In genomic region chrX:38086451-38087215, GRCh38 we compare ENCODE assay signal across 17 cellular contexts.
A peak's percentile ranks its signal among the peaks of the same experiment; 100 is the strongest.
DNase-seq lines count a peak whose midpoint lies in the region; ATAC-seq, FAIRE-seq and TF ChIP-seq lines count a peak whose summit lies in the region.
"Had no signal": no experiment of that assay in that cellular context is flagged by ENCODE, and none has a peak within 500 bp of the region (broad histone marks: within the 10 kb centered on the region; RNA-seq: fewer than 3 reads in every experiment).

No MANE protein-coding gene starts in this region.

- H3K36me3 ChIP-seq in astrocyte (ENCODE audit: insufficient read depth, low read length): peaks cover 2% of the 10 kb centered on the region
- H3K36me3 ChIP-seq: HAP-1 had no signal

- H3K4me1 ChIP-seq in astrocyte (ENCODE audit: insufficient read depth, low read length): peaks cover 2% of the 10 kb centered on the region
- H3K4me1 ChIP-seq: HAP-1 had no signal

- FAIRE-seq in D721Med (lab: Jason Lieb, UNC): peak; percentile 63
- FAIRE-seq in astrocyte (lab: Jason Lieb, UNC): peak; percentile 77
- FAIRE-seq: A204.1, GM12878, H1 had no signal

- CTCF ChIA-PET in T-cell (lab: Charles Lee): no interaction called here

- no peaks in the 10 kb centered on the region for H3K27me3 ChIP-seq in astrocyte (ENCODE audit: insufficient read depth, low read length)

- ATAC-seq in GM18873 (IDR thresholded peaks at IDR 0.05; ENCODE audit: low FRiP score, unreplicated experiment) (no peak), T-cell (replicated peaks in 1 of 4) (no peak)
- ATAC-seq: GM12878 had no signal

- H3K9me3 ChIP-seq in astrocyte (ENCODE audit: insufficient read depth, low read depth, low read length): no peaks in the 10 kb centered on the region
- H3K9me3 ChIP-seq: HAP-1 had no signal

- H3K79me2 ChIP-seq in astrocyte (ENCODE audit: insufficient read depth, low read length): no peaks in the 10 kb centered on the region

- TF ChIP-seq CTCF in D721Med (IDR thresholded peaks at IDR 0.05; ENCODE audit: insufficient read depth, missing control alignments): no peak
- TF ChIP-seq CTCF in astrocyte (IDR thresholded peaks at IDR 0.05; ENCODE audit: insufficient read depth, low read depth, low read length): no peak

- H3K9me3 Mint-ChIP-seq in astrocyte (ENCODE audit: unreplicated experiment): no peaks in the 10 kb centered on the region
- H3K9me3 Mint-ChIP-seq in T-cell: no peaks in the 10 kb centered on the region
- H3K9me3 Mint-ChIP-seq: CD4-positive, alpha-beta T cell had no signal

- no peak overlapping the region for H2AFZ ChIP-seq in astrocyte (ENCODE audit: low read depth, low read length)

- DNase-seq in D721Med (ENCODE audit: insufficient read length, low spot score) (no peak), NCI-H226 (peak; percentile 31), astrocyte (ENCODE audit: low read depth) (peak; percentile 83), iris pigment epithelial cell (ENCODE audit: low read depth) (peak; percentile 3), NCI-H187 treated with DMSO at 0.1 percent for 48 hours (lab: John Stamatoyannopoulos, UW) (no peak), T-cell (no peak), hippocampal formation (lab: John Stamatoyannopoulos, UW) (no peak)
- DNase-seq: C1 segment of cervical spinal cord; Calu3; CD4-positive, alpha-beta T cell; DMS79 had no signal

- H3K4me3 ChIP-seq in astrocyte (ENCODE audit: insufficient read depth, low read depth, low read length): no peak overlapping the region
- H3K4me3 ChIP-seq: GM12878, HAP-1 had no signal

- no peaks in the 10 kb centered on the region for H3K4me1 Mint-ChIP-seq in astrocyte (ENCODE audit: low read depth, unreplicated experiment)
- H3K4me1 Mint-ChIP-seq in T-cell: no peaks in the 10 kb centered on the region
- H3K4me1 Mint-ChIP-seq: B cell had no signal

- no peak overlapping the region for H3K27ac ChIP-seq in astrocyte (ENCODE audit: low read depth, low read length)

- no peak overlapping the region for H3K9ac ChIP-seq in astrocyte (ENCODE audit: low read length)

- H3K36me3 Mint-ChIP-seq in astrocyte (ENCODE audit: low read depth, unreplicated experiment) (peaks cover 2% of the 10 kb centered on the region), T-cell (no peaks in the 10 kb centered on the region)

- H3K4me3 Mint-ChIP-seq in astrocyte (ENCODE audit: unreplicated experiment) (no peak overlapping the region), T-cell (no peak overlapping the region)
- H3K4me3 Mint-ChIP-seq: B cell; CD4-positive, alpha-beta T cell had no signal

- no peaks in the 10 kb centered on the region for H4K20me1 ChIP-seq in astrocyte (ENCODE audit: insufficient read depth, low read length)

- POLR2A ChIA-PET in T-cell (lab: Charles Lee): no interaction called here

- H3K4me2 ChIP-seq in astrocyte (ENCODE audit: low read length): no peak overlapping the region

- no peak overlapping the region for H3K27ac Mint-ChIP-seq in astrocyte (ENCODE audit: unreplicated experiment)
- H3K27ac Mint-ChIP-seq in T-cell: no peak overlapping the region
- H3K27ac Mint-ChIP-seq: B cell; CD4-positive, alpha-beta T cell had no signal

- H3K27me3 Mint-ChIP-seq in astrocyte (ENCODE audit: low read depth, unreplicated experiment) (no peaks in the 10 kb centered on the region), T-cell (peaks cover 3 to 19% of the 10 kb centered on the region in 2 donors)

Comparison
In these comparisons a context has a peak if more than half of its experiments do, and no peak if none do; other contexts are left out.
1. DNase-seq: peak in NCI-H226 (single experiment), astrocyte (single experiment) and iris pigment epithelial cell (single experiment); none in D721Med (single experiment), NCI-H187 treated with DMSO at 0.1 percent for 48 hours (single experiment), T-cell (0 of 34) and hippocampal formation (0 of 2).